In genomic region chr10:123870260-123870659, GRCh38 we compare ENCODE assay signal across 29 cellular contexts. TPM values are rescaled to one million over a fixed set of nuclear protein-coding genes. Genes with fewer than 3 reads are reported as not detected.
A peak's percentile ranks its signal among the peaks of the same experiment; 100 is the strongest.
DNase-seq lines count a peak whose midpoint lies in the region; ATAC-seq lines count a peak whose summit lies in the region.
"Had no signal": no experiment of that assay in that cellular context is flagged by ENCODE, and none has a peak within 500 bp of the region (broad histone marks: within the 10 kb centered on the region; RNA-seq: fewer than 3 reads in every experiment).

No MANE protein-coding gene starts in this region.

- no peaks in the 10 kb centered on the region for H3K4me1 ChIP-seq in GM23248 (ENCODE audit: insufficient read depth)
- H3K4me1 ChIP-seq: left ventricle myocardium inferior, vagina had no signal

- no peaks in the 10 kb centered on the region for H3F3A ChIP-seq in GM23248 (ENCODE audit: insufficient read depth)

- no peaks in the 10 kb centered on the region for H3K9me2 ChIP-seq in GM23248 (ENCODE audit: insufficient read depth)

- H4K20me1 ChIP-seq in GM23248 (ENCODE audit: insufficient read depth): no peaks in the 10 kb centered on the region

- H2AFZ ChIP-seq in GM23248: no peak overlapping the region

- in situ Hi-C loops in GM23248 (cut with MboI): no loop called here

- intact Hi-C loops in sciatic nerve (cut with DNase I): no loop called here

- no peak overlapping the region for H3K9ac ChIP-seq in GM23248

- H3K4me2 ChIP-seq in GM23248 (ENCODE audit: unreplicated experiment): no peak overlapping the region

- 86 to 89% methylated on average over 8 of the region's 8 CpGs for WGBS in GM23248 (ENCODE audit: low coverage in 1 of 2, low lambda C conversion rate in 2 of 2, missing lambda C conversion rate in 2 of 2), 2 experiments

- no peaks in the 10 kb centered on the region for H3K36me3 ChIP-seq in GM23248 (ENCODE audit: low read depth)
- H3K36me3 ChIP-seq: ascending aorta, left ventricle myocardium inferior, neutrophil, vagina had no signal

- no peak overlapping the region for H3K27ac ChIP-seq in GM23248
- H3K27ac ChIP-seq: ascending aorta, left ventricle myocardium inferior, neutrophil, SK-N-MC, vagina had no signal

- DNase-seq in Daoy (ENCODE audit: low read depth): peak; percentile 38
- DNase-seq in astrocyte of the hippocampus (ENCODE audit: low read depth, low spot score): peak; percentile 83
- peak; percentile 77 for DNase-seq in kidney tubule cell (ENCODE audit: low spot score)
- peak; percentile 8 for DNase-seq in sciatic nerve (ENCODE audit: low spot score)
- no peak for DNase-seq in NCI-H1417 treated with DMSO at 0.1 percent for 48 hours (lab: John Stamatoyannopoulos, UW)
- DNase-seq in GM23248: no peak
- no peak for DNase-seq in NCI-H774 (lab: John Stamatoyannopoulos, UW)
- DNase-seq: activated CD4-positive, alpha-beta memory T cell treated with anti-CD3 and anti-CD28 coated beads, Interleukin-2, amount 10 ng/mL, durations not matched to agents 7 days and 5 days; activated CD4-positive, CD25-positive, alpha-beta regulatory T cell; activated naive CD4-positive, alpha-beta T cell treated with anti-CD3 and anti-CD28 coated beads for 36 hours; activated T-cell treated with anti-CD3 and anti-CD28 coated beads, Interleukin-2, amount 50 U/mL, for 1 hour; CD4-positive, CD25-positive, alpha-beta regulatory T cell; effector CD8-positive, alpha-beta T cell; left ventricle myocardium inferior; NCI-H1048; NCI-H2081; NCI-H446 treated with DMSO at 0.1 percent for 48 hours; NK-92 treated with Interleukin-12 subunit alpha and Interleukin-12 subunit beta, amount 100 ng/mL, for 24 hours; RPMI8226; stimulated activated CD4-positive, alpha-beta T cell treated with anti-CD3 and anti-CD28 coated beads, Interleukin-12 subunit alpha, Interleukin-12 subunit beta, amount 100 ng/mL, for 4 hours; stimulated activated CD8-positive, alpha-beta memory T cell treated with anti-CD3 and anti-CD28 coated beads, Interleukin-4, amount 100 ng/mL, for 48 hours; T-helper 9 cell had no signal

- 0 out of 2 replicates have a peak, but pooled peaks cover 3% of the 10 kb centered on the region for H3K27me3 ChIP-seq in GM23248 (replicated peaks; ENCODE audit: insufficient read depth)
- H3K27me3 ChIP-seq: ascending aorta, neutrophil, vagina had no signal

- no peaks in the 10 kb centered on the region for H3K79me2 ChIP-seq in GM23248 (ENCODE audit: insufficient read depth)

- ATAC-seq in sciatic nerve: no peak
- no peak for ATAC-seq in GM19035 (IDR thresholded peaks at IDR 0.05; ENCODE audit: unreplicated experiment)

- no peaks in the 10 kb centered on the region for H3K9me3 ChIP-seq in GM23248 (ENCODE audit: low read depth)
- H3K9me3 ChIP-seq: neutrophil, vagina had no signal

- no peak overlapping the region for H3K4me3 ChIP-seq in GM23248
- H3K4me3 ChIP-seq: ascending aorta, left ventricle myocardium inferior, SK-N-MC, vagina had no signal

RNA-seq across cellular contexts. Expression of gene CPXM2, which starts 21.3 kb away (rescaled TPM):
- 4.9 and 8.6 TPM in 2 replicates for total RNA-seq in Daoy (2014; rRNA removed; shearing (Covaris generic))
- total RNA-seq in sciatic nerve: 81.6 TPM
- 19.8 and 21.2 TPM in 2 replicates for total RNA-seq in GM23248 (2014; rRNA removed; shearing (Covaris generic))
- 14.2 and 14.8 TPM in 2 replicates for polyA plus RNA-seq in GM23248 (2016; fragmentation: Nextera tagmentation; extraction: Ambion mirVana)
- total RNA-seq: activated CD4-positive, alpha-beta memory T cell treated with anti-CD3 and anti-CD28 coated beads, Interleukin-2, amount 10 ng/mL, durations not matched to agents 7 days and 5 days; activated naive CD4-positive, alpha-beta T cell treated with anti-CD3 and anti-CD28 coated beads for 36 hours; CD4-positive, CD25-positive, alpha-beta regulatory T cell; H4; mononuclear cell had no signal
- polyA plus RNA-seq: CD4-positive, CD25-positive, alpha-beta regulatory T cell had no signal

Comparison
In these comparisons a context has a peak if more than half of its experiments do, and no peak if none do; other contexts are left out.
1. DNase-seq: peak in Daoy (single experiment), astrocyte of the hippocampus (single experiment), kidney tubule cell (single experiment) and sciatic nerve (single experiment); none in NCI-H1417 treated with DMSO at 0.1 percent for 48 hours (single experiment), GM23248 (single experiment) and NCI-H774 (single experiment).